1 cellular context compared by ENCODE assay signal in the genomic region with DNA sequence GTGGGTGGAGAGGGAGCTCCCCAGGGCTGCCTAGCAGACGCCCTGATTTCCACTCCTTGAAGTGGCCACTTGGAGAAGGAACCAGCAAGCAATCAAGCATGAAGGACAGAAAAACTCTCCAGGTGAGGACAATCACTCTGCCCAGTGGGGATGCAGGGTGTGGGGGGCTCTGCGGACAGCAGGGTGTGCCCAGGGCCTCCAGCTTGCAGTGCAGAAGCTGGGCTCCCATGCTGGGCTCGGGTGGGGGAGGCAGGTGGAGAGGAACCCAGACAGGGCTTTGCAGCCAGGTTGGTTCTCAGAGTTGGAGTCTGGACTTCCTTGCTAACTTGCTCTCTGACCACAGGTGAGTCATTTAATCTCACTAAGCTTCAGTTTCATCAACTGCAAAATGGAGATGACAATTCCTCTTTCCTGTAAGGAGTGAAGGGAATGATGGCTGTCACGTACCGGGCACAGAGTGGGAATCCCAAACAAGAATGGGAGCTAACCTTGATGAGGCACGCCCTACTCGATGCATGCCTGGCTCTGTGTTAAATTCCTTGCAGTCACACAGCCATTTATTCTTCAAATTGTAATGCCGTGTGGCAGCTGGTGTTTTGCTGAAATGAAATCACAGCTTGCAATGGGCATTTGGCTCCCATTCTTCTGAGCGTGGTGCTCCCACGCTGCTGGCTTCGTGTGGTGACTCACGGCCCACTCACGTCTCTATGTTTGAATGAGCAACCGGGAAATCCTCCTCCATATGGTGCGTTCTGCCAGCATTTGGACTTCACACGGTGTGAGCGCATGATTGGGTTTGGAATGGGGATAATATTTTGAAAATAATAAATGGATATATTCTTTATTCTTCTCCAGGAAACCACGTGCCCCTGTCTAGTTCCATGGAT.
TF ChIP-seq lines count a peak whose summit lies in the region.

No MANE protein-coding gene starts in this region.

TF ChIP-seq in H1, 55 proteins besides CTCF, POLR2A, EP300 and RAD21:
- TF ChIP-seq CBX8 (IDR thresholded peaks at IDR 0.05; ENCODE audit: borderline replicate concordance, low read depth, low read length): no peak
- TF ChIP-seq, protein P1, sequence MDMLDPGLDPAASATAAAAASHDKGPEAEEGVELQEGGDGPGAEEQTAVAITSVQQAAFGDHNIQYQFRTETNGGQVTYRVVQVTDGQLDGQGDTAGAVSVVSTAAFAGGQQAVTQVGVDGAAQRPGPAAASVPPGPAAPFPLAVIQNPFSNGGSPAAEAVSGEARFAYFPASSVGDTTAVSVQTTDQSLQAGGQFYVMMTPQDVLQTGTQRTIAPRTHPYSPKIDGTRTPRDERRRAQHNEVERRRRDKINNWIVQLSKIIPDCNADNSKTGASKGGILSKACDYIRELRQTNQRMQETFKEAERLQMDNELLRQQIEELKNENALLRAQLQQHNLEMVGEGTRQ (IDR thresholded peaks at IDR 0.05; ENCODE audit: low read length): no peak
- TF ChIP-seq NRF1 (IDR thresholded peaks at IDR 0.05; ENCODE audit: low read depth, low read length): no peak
